Comparison of ENCODE assay signal across 21 cellular contexts in genomic region chr11:117547911-117548310, GRCh38.
"Had no signal": no experiment of that assay in that cellular context is flagged by ENCODE, and none has a peak within 500 bp of the region (broad histone marks: within the 10 kb centered on the region; RNA-seq: fewer than 3 reads in every experiment).

No MANE protein-coding gene starts in this region.

- H3K4me3 Mint-ChIP-seq: activated B cell treated with CpG ODN at 0.5 μM for 24 hours; activated CD4-positive, alpha-beta memory T cell treated with anti-CD3 and anti-CD28 coated beads for 36 hours; activated CD4-positive, alpha-beta T cell treated with anti-CD3 and anti-CD28 coated beads, Interleukin-2, amount 10 ng/mL, durations not matched to agents 24 days and 14 days; activated naive CD8-positive, alpha-beta T cell treated with anti-CD3 and anti-CD28 coated beads, Interleukin-2, amount 10 ng/mL, durations not matched to agents 7 days and 5 days; activated T-cell treated with anti-CD3 and anti-CD28 coated beads, Interleukin-2, amount 50 U/mL, for 72 hours; central memory CD8-positive, alpha-beta T cell; T-cell had no signal

- H3K27me3 ChIP-seq: adrenal gland had no signal

- H3K36me3 Mint-ChIP-seq: activated CD4-positive, alpha-beta memory T cell treated with anti-CD3 and anti-CD28 coated beads for 36 hours; activated naive CD8-positive, alpha-beta T cell treated with anti-CD3 and anti-CD28 coated beads, Interleukin-2, amount 10 ng/mL, durations not matched to agents 7 days and 5 days; T-cell had no signal

- H3K4me1 Mint-ChIP-seq: activated B cell treated with CpG ODN at 0.5 μM for 24 hours; activated CD4-positive, alpha-beta T cell treated with anti-CD3 and anti-CD28 coated beads, Interleukin-2, amount 10 ng/mL, durations not matched to agents 24 days and 14 days; activated naive CD8-positive, alpha-beta T cell treated with anti-CD3 and anti-CD28 coated beads, Interleukin-2, amount 10 ng/mL, durations not matched to agents 7 days and 5 days; central memory CD8-positive, alpha-beta T cell; T-cell had no signal

- H3K27me3 Mint-ChIP-seq: activated CD4-positive, alpha-beta T cell treated with anti-CD3 and anti-CD28 coated beads, Interleukin-2, amount 10 ng/mL, durations not matched to agents 24 days and 14 days had no signal

- H3K27ac ChIP-seq: adrenal gland had no signal

- H3K36me3 ChIP-seq: adrenal gland had no signal

- ATAC-seq: activated T-cell treated with anti-CD3 and anti-CD28 coated beads, Interleukin-2, amount 50 U/mL, for 72 hours; T-cell had no signal

- H3K9me3 Mint-ChIP-seq: activated B cell treated with CpG ODN at 0.5 μM for 24 hours; activated CD4-positive, alpha-beta memory T cell treated with anti-CD3 and anti-CD28 coated beads for 36 hours; activated CD4-positive, alpha-beta T cell treated with anti-CD3 and anti-CD28 coated beads, Interleukin-2, amount 10 ng/mL, durations not matched to agents 24 days and 14 days; activated naive CD8-positive, alpha-beta T cell treated with anti-CD3 and anti-CD28 coated beads, Interleukin-2, amount 10 ng/mL, durations not matched to agents 7 days and 5 days; activated T-cell treated with anti-CD3 and anti-CD28 coated beads, Interleukin-2, amount 50 U/mL, for 72 hours; activated T-helper 2 cell treated with anti-CD3 and anti-CD28 coated beads, Interferon-gamma antibody, Interleukin-2, Interleukin-4, amounts not matched to agents 10 μg/mL and 5 μg/mL and 100 μg/mL, durations not matched to agents 14 hours and 24 hours and 36 hours; central memory CD8-positive, alpha-beta T cell had no signal

- H3K27ac Mint-ChIP-seq: activated B cell treated with CpG ODN at 0.5 μM for 24 hours; activated CD4-positive, alpha-beta memory T cell treated with anti-CD3 and anti-CD28 coated beads for 36 hours; activated CD4-positive, alpha-beta T cell treated with anti-CD3 and anti-CD28 coated beads, Interleukin-2, amount 10 ng/mL, durations not matched to agents 24 days and 14 days; activated naive CD8-positive, alpha-beta T cell treated with anti-CD3 and anti-CD28 coated beads, Interleukin-2, amount 10 ng/mL, durations not matched to agents 7 days and 5 days; activated T-cell treated with anti-CD3 and anti-CD28 coated beads, Interleukin-2, amount 50 U/mL, for 72 hours; activated T-helper 2 cell treated with anti-CD3 and anti-CD28 coated beads, Interferon-gamma antibody, Interleukin-2, Interleukin-4, amounts not matched to agents 10 μg/mL and 5 μg/mL and 100 μg/mL, durations not matched to agents 14 hours and 24 hours and 36 hours; T-cell had no signal

- H3K4me1 ChIP-seq: adrenal gland had no signal

- DNase-seq: activated B cell treated with CpG ODN at 0.5 μM for 24 hours; activated CD4-positive, alpha-beta memory T cell treated with anti-CD3 and anti-CD28 coated beads for 36 hours; activated CD4-positive, alpha-beta T cell treated with anti-CD3 and anti-CD28 coated beads for 1 hour; activated CD4-positive, alpha-beta T cell treated with anti-CD3 and anti-CD28 coated beads, Interleukin-2, amount 10 ng/mL, durations not matched to agents 24 days and 14 days; activated gamma-delta T cell treated with Interleukin-2 at 50 U/mL for 16 hours; activated naive CD4-positive, alpha-beta T cell treated with anti-CD3 and anti-CD28 coated beads, Interleukin-2, amount 50 U/mL, for 16 hours; activated naive CD8-positive, alpha-beta T cell treated with anti-CD3 and anti-CD28 coated beads, Interleukin-2, amount 10 ng/mL, durations not matched to agents 7 days and 5 days; activated T-cell treated with anti-CD3 and anti-CD28 coated beads for 4 hours; activated T-cell treated with anti-CD3 and anti-CD28 coated beads, Interleukin-2, amount 50 U/mL, for 72 hours; adrenal gland; anterior cingulate cortex; KBM-7; NCI-H1092; NCI-H1930; NCI-H524; SIG-M5; T-cell; T-helper 2 cell; T1000 had no signal

- H3K9me3 ChIP-seq: adrenal gland had no signal

- H3K4me3 ChIP-seq: adrenal gland had no signal
